In the genomic region with DNA sequence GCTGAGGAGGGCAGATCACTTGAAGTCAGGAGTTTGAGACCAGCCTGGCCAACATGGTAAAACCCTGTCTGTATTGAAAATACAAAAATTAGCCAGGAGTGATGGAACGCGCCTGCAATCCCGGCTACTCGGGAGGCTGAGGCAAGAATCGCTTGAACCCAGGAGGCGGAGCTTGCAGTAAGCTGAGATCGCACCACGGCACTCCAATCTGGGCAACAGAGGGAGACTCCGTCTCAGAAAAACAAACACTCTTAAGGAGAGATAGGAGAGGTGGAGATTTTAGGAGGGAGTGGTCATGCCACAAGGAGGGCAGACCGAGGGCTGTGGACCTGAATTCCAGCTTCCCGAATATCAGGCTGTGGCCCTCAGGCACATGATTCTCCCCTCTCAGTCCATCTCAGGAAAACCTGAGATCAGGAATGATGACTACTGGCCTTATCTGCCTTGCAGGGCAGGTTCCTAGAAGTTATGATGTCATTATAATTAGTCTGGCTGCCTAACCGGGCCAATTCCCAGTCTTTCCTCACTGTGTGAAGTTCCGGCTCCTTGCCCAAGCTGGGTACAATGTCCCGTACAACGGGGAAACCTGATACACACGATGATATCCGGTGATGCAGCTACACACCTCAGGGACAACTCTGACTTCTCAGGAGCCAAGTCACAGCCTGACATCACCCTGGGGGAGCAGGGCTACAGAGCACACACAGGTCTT, we compare ENCODE assay signal across 15 cellular contexts. TPM values are rescaled to one million over a fixed set of nuclear protein-coding genes. Genes with fewer than 3 reads are reported as not detected.
DNase-seq lines count a peak whose midpoint lies in the region; ATAC-seq, FAIRE-seq and TF ChIP-seq lines count a peak whose summit lies in the region.
"Had no signal": no experiment of that assay in that cellular context is flagged by ENCODE, and none has a peak within 500 bp of the region (broad histone marks: within the 10 kb centered on the region; RNA-seq: fewer than 3 reads in every experiment).

No MANE protein-coding gene starts in this region.

- CTCF ChIA-PET in PC-3 (lab: Charles Lee), result no interaction called here

- H4K20me1 ChIP-seq in GM23248 (ENCODE audit: insufficient read depth) (no peaks in the 10 kb centered on the region), PC-3 (ENCODE audit: low read length) (no peaks in the 10 kb centered on the region; the same call in 1 of the 2 replicates)

- peaks cover 30% of the 10 kb centered on the region for H3K36me3 ChIP-seq in GM23248 (ENCODE audit: low read depth)
- peaks cover 19% of the 10 kb centered on the region for H3K36me3 ChIP-seq in PC-3 (ENCODE audit: low read depth, low read length)
- H3K36me3 ChIP-seq in endodermal cell (ENCODE audit: control insufficient read depth, insufficient read depth, low read length), result peaks cover 39% of the 10 kb centered on the region
- peaks cover 2 to 20% (median 13%) of the 10 kb centered on the region in 3 donors for H3K36me3 ChIP-seq in pancreas

- FAIRE-seq in pancreas (lab: Jason Lieb, UNC), result no peak
- FAIRE-seq: islet of Langerhans had no signal

- TF ChIP-seq CTCF in PC-3 (conservative IDR thresholded peaks at IDR 0.05; ENCODE audit: low read depth, low read length), result no peak
- TF ChIP-seq CTCF in endodermal cell (conservative IDR thresholded peaks at IDR 0.05), result no peak
- no peak for TF ChIP-seq CTCF in pancreas (IDR thresholded peaks at IDR 0.05)
- TF ChIP-seq CTCF in GM13977 (IDR thresholded peaks at IDR 0.05; ENCODE audit: extremely low read depth, insufficient read depth, missing control alignments), result no peak
- no peak for TF ChIP-seq CTCF in glutamatergic neuron (IDR thresholded peaks at IDR 0.05; ENCODE audit: partially characterized antibody, unreplicated experiment)

- no peak overlapping the region for H3K9ac ChIP-seq in GM23248
- H3K9ac ChIP-seq in PC-3 (ENCODE audit: low read length), result no peak overlapping the region
- no peak overlapping the region for H3K9ac ChIP-seq in endodermal cell (ENCODE audit: extremely low read depth, low read length, poor library complexity, severe bottlenecking)

- H3K79me2 ChIP-seq in GM23248 (ENCODE audit: insufficient read depth) (peaks cover 96% of the 10 kb centered on the region), PC-3 (ENCODE audit: low read length) (peaks cover 68% of the 10 kb centered on the region)

- intact Hi-C loops in PC-3 (cut with micrococcal nuclease) (loop anchor here (5.0 kb wide), 1 partner anchor 58 kb away; a partner anchor contains a TSS), pancreas (cut with DNase I) (loop anchor here in 2 of 3 donors (10.0 kb wide), 1 partner anchor 55 kb away; a partner anchor contains a TSS)

- peaks cover 21% of the 10 kb centered on the region for H3K4me1 ChIP-seq in GM23248 (ENCODE audit: insufficient read depth)
- H3K4me1 ChIP-seq in PC-3 (ENCODE audit: insufficient read depth, low read length), result peaks cover 48% of the 10 kb centered on the region
- H3K4me1 ChIP-seq in endodermal cell (ENCODE audit: control insufficient read depth, insufficient read depth, low read length), result no peaks in the 10 kb centered on the region
- H3K4me1 ChIP-seq in pancreas, result peaks cover 15 to 50% (median 29%) of the 10 kb centered on the region in 3 donors

- H3K4me3 Mint-ChIP-seq in endodermal cell (no peak overlapping the region), glutamatergic neuron (ENCODE audit: unreplicated experiment) (no peak overlapping the region)

- no peaks in the 10 kb centered on the region for H3K27me3 ChIP-seq in GM23248 (replicated peaks; ENCODE audit: insufficient read depth)
- H3K27me3 ChIP-seq in PC-3 (ENCODE audit: low read length), result no peaks in the 10 kb centered on the region
- no peaks in the 10 kb centered on the region for H3K27me3 ChIP-seq in endodermal cell (ENCODE audit: control insufficient read depth, insufficient read depth, low read length, poor library complexity, severe bottlenecking)
- H3K27me3 ChIP-seq in pancreas, result no peaks in the 10 kb centered on the region
- H3K27me3 ChIP-seq: esophagus squamous epithelium, SJSA1 had no signal

- no TSS peak for BruUV-seq in PC-3 (replicated peaks; lab: Mats Ljungman, UMichigan)

- peaks cover 38% of the 10 kb centered on the region for H3K36me3 Mint-ChIP-seq in endodermal cell (ENCODE audit: low read depth)
- H3K36me3 Mint-ChIP-seq in glutamatergic neuron (ENCODE audit: unreplicated experiment), result peaks cover 8% of the 10 kb centered on the region

- H3K4me3 ChIP-seq in GM23248 (no peak overlapping the region), PC-3 (ENCODE audit: low read length) (peak overlapping the region; percentile 91), endodermal cell (ENCODE audit: low read length) (no peak overlapping the region), pancreas (peak overlapping the region in 1 of 4 donors; percentile 97)
- H3K4me3 ChIP-seq: esophagus squamous epithelium, SJSA1 had no signal

- peak overlapping the region; percentile 30 for H3K27ac Mint-ChIP-seq in endodermal cell
- H3K27ac Mint-ChIP-seq in glutamatergic neuron (ENCODE audit: unreplicated experiment), result no peak overlapping the region

- peaks cover 16% of the 10 kb centered on the region for H3K4me1 Mint-ChIP-seq in endodermal cell
- peaks cover 10% of the 10 kb centered on the region for H3K4me1 Mint-ChIP-seq in glutamatergic neuron (ENCODE audit: low read depth, unreplicated experiment)

- DNase-seq in GM23248 (peak; percentile 27), PC-3 (peak; percentile 50), endodermal cell (no peak), pancreas (peak in 4 of 6 donors; percentile 55 to 78 (median 72)), GM13977 (ENCODE audit: low spot score) (no peak), glutamatergic neuron (no peak), COLO829 (ENCODE audit: low spot score) (no peak)
- DNase-seq: activated CD4-positive, alpha-beta T cell treated with anti-CD3 and anti-CD28 coated beads, Interleukin-2, amount 50 U/mL, for 48 hours; esophagus squamous epithelium; NCI-H1105 treated with DMSO at 0.1 percent for 48 hours; NCI-H69; occipital lobe; stimulated activated naive CD4-positive, alpha-beta T cell treated with Interleukin-2 at 50 U/mL for 16 hours had no signal

- H3K4me2 ChIP-seq in GM23248 (ENCODE audit: unreplicated experiment) (peak overlapping the region; percentile 19), PC-3 (ENCODE audit: low read length) (peak overlapping the region; percentile 96)

- in situ Hi-C loops in GM23248 (cut with MboI) (no loop called here), GM13977 (cut with MboI; ENCODE audit: low pct_unique_long_range_greater_than_20kb, low sequenced_read_pairs, unreplicated experiment) (no loop called here)

- 0 out of 2 replicates have a peak overlapping the region, but pooled peaks have one; percentile 18 for H3K27ac ChIP-seq in GM23248
- H3K27ac ChIP-seq in PC-3 (ENCODE audit: low read length), result peak overlapping the region; percentile 50
- no peak overlapping the region for H3K27ac ChIP-seq in endodermal cell (ENCODE audit: low read depth, low read length)
- H3K27ac ChIP-seq in pancreas, result peak overlapping the region; percentile 0 to 87 (median 56)
- H3K27ac ChIP-seq: esophagus squamous epithelium, SJSA1 had no signal

- WGBS in GM23248 (ENCODE audit: low coverage in 1 of 2, low lambda C conversion rate in 2 of 2, missing lambda C conversion rate in 2 of 2), 2 experiments, result 82 to 85% methylated on average over 17 of the region's 17 CpGs
- WGBS in endodermal cell (ENCODE audit: insufficient coverage in 1 of 2, insufficient read length in 1 of 2), 2 experiments, result 93 to 94% methylated on average over 17 of the region's 17 CpGs
- WGBS in pancreas, 2 donors, result 48 to 50% methylated on average over 17 of the region's 17 CpGs

- H3F3A ChIP-seq in GM23248 (ENCODE audit: insufficient read depth), result 0 out of 2 replicates have a peak, but pooled peaks cover 6% of the 10 kb centered on the region
- no peaks in the 10 kb centered on the region for H3F3A ChIP-seq in PC-3 (ENCODE audit: low read length, unreplicated experiment)

- POLR2A ChIA-PET in PC-3 (lab: Charles Lee; ENCODE audit: unreplicated experiment), result interaction anchor here (0.6 kb wide), 2 partner anchors 58 to 73 kb away, joined by 3 read pairs; a partner anchor contains a TSS

- H3K9me3 Mint-ChIP-seq in endodermal cell (no peaks in the 10 kb centered on the region), glutamatergic neuron (ENCODE audit: unreplicated experiment) (peaks cover 9% of the 10 kb centered on the region)

- no peak for ATAC-seq in PC-3
- peak; percentile 31 to 51 (median 43) for ATAC-seq in pancreas

- no peaks in the 10 kb centered on the region for H3K9me2 ChIP-seq in GM23248 (ENCODE audit: insufficient read depth)
- H3K9me2 ChIP-seq in PC-3 (replicated peaks; ENCODE audit: low read length), result no peaks in the 10 kb centered on the region

- H3K27me3 Mint-ChIP-seq in endodermal cell (ENCODE audit: insufficient read depth) (no peaks in the 10 kb centered on the region), glutamatergic neuron (ENCODE audit: unreplicated experiment) (peaks cover 8% of the 10 kb centered on the region)

- no peaks in the 10 kb centered on the region for H3K9me3 ChIP-seq in GM23248 (ENCODE audit: low read depth)
- H3K9me3 ChIP-seq in PC-3 (ENCODE audit: low read length), result no peaks in the 10 kb centered on the region
- H3K9me3 ChIP-seq in endodermal cell (ENCODE audit: control insufficient read depth, low read length), result no peaks in the 10 kb centered on the region
- no peaks in the 10 kb centered on the region for H3K9me3 ChIP-seq in pancreas
- H3K9me3 ChIP-seq: esophagus squamous epithelium, SJSA1 had no signal

- H2AFZ ChIP-seq in GM23248 (no peak overlapping the region), PC-3 (ENCODE audit: low read length) (no peak overlapping the region)

RNA-seq across cellular contexts. Expression of a gene that starts 2.5 kb away (rescaled TPM):
- total RNA-seq in GM23248 (2014; rRNA removed; shearing (Covaris generic)), result 39.7 and 43.2 TPM in 2 replicates
- polyA plus RNA-seq in GM23248 (2016; fragmentation: Nextera tagmentation; extraction: Ambion mirVana) (35.7 and 38.8 TPM in 2 replicates), pancreas (10 to 100 TPM; 22.9 to 28.2 TPM)
- total RNA-seq in PC-3 (2014; rRNA removed) (52.6 and 62.3 TPM in 2 replicates), endodermal cell (10 to 100 TPM; 26.6 to 30.6 TPM), pancreas (10 to 100 TPM; 32.1 to 42.1 (median 35.5) TPM), glutamatergic neuron (ENCODE audit: unreplicated experiment) (31.9 TPM)
- 24.8 TPM for polyA plus RNA-seq in endodermal cell (2013, experiment 1 of 2)
- 25.5 TPM for polyA plus RNA-seq in endodermal cell (2013, experiment 2 of 2)

RNA-seq across cellular contexts. Expression of a gene that starts 27.5 kb away (rescaled TPM):
- total RNA-seq in GM23248 (2014; rRNA removed; shearing (Covaris generic)), result 1.4 and 2.9 TPM in 2 replicates
- polyA plus RNA-seq in GM23248 (2016; fragmentation: Nextera tagmentation; extraction: Ambion mirVana), result 16.8 and 20.5 TPM in 2 replicates
- 13.4 and 24.2 TPM in 2 replicates for total RNA-seq in PC-3 (2014; rRNA removed)
- 10 to 100 TPM; 69.5 to 71.5 TPM for total RNA-seq in endodermal cell
- polyA plus RNA-seq in endodermal cell (2013, experiment 1 of 2), result 57.2 TPM
- 47.1 TPM for polyA plus RNA-seq in endodermal cell (2013, experiment 2 of 2)
- total RNA-seq in pancreas, result 10 to 100 TPM; 11.0 to 21.7 (median 16.6) TPM
- 10 to 100 TPM; 23.8 to 26.8 TPM for polyA plus RNA-seq in pancreas
- total RNA-seq in glutamatergic neuron (ENCODE audit: unreplicated experiment), result 50.7 TPM

RNA-seq across cellular contexts. Expression of a gene that starts 58.2 kb away (rescaled TPM):
- 6.2 and 6.7 TPM in 2 replicates for total RNA-seq in GM23248 (2014; rRNA removed; shearing (Covaris generic))
- 3.3 and 4.4 TPM in 2 replicates for polyA plus RNA-seq in GM23248 (2016; fragmentation: Nextera tagmentation; extraction: Ambion mirVana)
- 17.5 and 17.7 TPM in 2 replicates for total RNA-seq in PC-3 (2014; rRNA removed)
- total RNA-seq in endodermal cell, result 10 to 100 TPM; 10.8 to 11.8 TPM
- 6.3 TPM for polyA plus RNA-seq in endodermal cell (2013, experiment 1 of 2)
- polyA plus RNA-seq in endodermal cell (2013, experiment 2 of 2), result 7.2 TPM
- total RNA-seq in pancreas, result 1 to 10 TPM; 3.9 to 7.1 (median 4.4) TPM
- 1 to 10 TPM; 3.7 to 3.8 TPM for polyA plus RNA-seq in pancreas
- total RNA-seq in glutamatergic neuron (ENCODE audit: unreplicated experiment), result 9.8 TPM

Comparison
In these comparisons a context has a peak if more than half of its experiments do, and no peak if none do; other contexts are left out.
1. DNase-seq: peak in GM23248 (single experiment), PC-3 (single experiment) and pancreas (4 of 6); none in endodermal cell (single experiment), GM13977 (single experiment), glutamatergic neuron (single experiment) and COLO829 (single experiment).